Comparison of ENCODE assay signal across 24 cellular contexts in the genomic region with DNA sequence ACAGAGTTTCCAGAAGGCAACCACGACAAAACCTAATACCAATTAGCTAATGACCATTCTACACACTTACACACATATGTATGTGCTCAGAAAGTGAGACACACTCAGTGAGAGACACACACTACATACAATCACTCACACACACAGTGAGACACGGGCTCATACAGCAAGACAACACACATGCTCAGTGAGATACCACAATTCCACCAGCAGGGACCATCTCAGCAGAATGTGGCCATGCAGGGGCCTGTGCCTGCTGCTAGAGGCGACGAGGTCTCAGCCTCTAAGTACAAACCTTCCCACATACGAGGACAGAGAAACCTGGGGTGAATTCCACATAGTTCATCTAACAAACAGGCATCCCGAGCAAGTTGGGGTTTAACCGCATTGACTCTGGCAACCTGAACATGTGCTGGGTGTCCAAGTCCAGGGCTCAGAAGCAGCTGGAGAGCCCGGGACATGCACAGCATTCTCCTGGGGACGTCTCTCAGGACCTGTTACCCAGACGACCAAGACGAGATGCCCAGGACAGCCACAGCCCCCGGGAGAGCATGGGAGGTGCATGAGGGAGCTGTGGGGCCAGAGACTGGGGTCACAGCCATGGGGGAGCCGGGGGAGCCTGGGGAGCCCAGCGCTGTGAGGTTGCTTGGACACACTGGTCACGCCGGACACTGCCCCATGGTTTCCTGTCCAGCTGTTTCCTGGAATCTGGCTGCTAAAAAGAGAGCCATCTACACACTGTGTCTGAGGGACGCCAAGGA.
"Had no signal": no experiment of that assay in that cellular context is flagged by ENCODE, and none has a peak within 500 bp of the region (broad histone marks: within the 10 kb centered on the region; RNA-seq: fewer than 3 reads in every experiment).

No MANE protein-coding gene starts in this region.

- H3K9me3 ChIP-seq: ascending aorta had no signal

- H3K36me3 ChIP-seq: ascending aorta, cardiac muscle cell had no signal

- H3K4me1 Mint-ChIP-seq: activated CD8-positive, alpha-beta memory T cell treated with anti-CD3 and anti-CD28 coated beads, Interleukin-2, amount 10 ng/mL, durations not matched to agents 7 days and 5 days; activated naive CD4-positive, alpha-beta T cell treated with anti-CD3 and anti-CD28 coated beads, Interleukin-2, amount 50 U/mL, for 24 hours had no signal

- H3K27me3 Mint-ChIP-seq: activated CD8-positive, alpha-beta memory T cell treated with anti-CD3 and anti-CD28 coated beads, Interleukin-2, amount 10 ng/mL, durations not matched to agents 7 days and 5 days had no signal

- H3K4me2 ChIP-seq: PC-9 had no signal

- FAIRE-seq: K562 had no signal

- H3K27ac Mint-ChIP-seq: activated CD8-positive, alpha-beta memory T cell treated with anti-CD3 and anti-CD28 coated beads, Interleukin-2, amount 10 ng/mL, durations not matched to agents 7 days and 5 days; activated CD8-positive, alpha-beta T cell treated with anti-CD3 and anti-CD28 coated beads, Interleukin-2, amount 10 ng/mL, durations not matched to agents 7 days and 5 days; activated naive CD4-positive, alpha-beta T cell treated with anti-CD3 and anti-CD28 coated beads, Interleukin-2, amount 50 U/mL, for 24 hours; activated T-cell treated with anti-CD3 and anti-CD28 coated beads, Interleukin-2, amount 50 U/mL, for 24 hours; activated T-helper 1 cell treated with anti-CD3 and anti-CD28 coated beads, Interleukin-12 subunit alpha, Interleukin-12 subunit beta, Interleukin-2, Interleukin-4 antibody, amounts not matched to agents 30 ng/mL and 10 ng/mL and 1 ng/mL, durations not matched to agents 14 hours and 24 hours and 36 hours; T-helper 1 cell treated with Interleukin-12 subunit alpha and Interleukin-12 subunit beta and Interleukin-4 antibody, amounts not matched to agents 30 μg/mL and 1 μg/mL, for 36 hours had no signal

- H3K9me3 Mint-ChIP-seq: activated naive CD4-positive, alpha-beta T cell treated with anti-CD3 and anti-CD28 coated beads, Interleukin-2, amount 50 U/mL, for 24 hours; activated T-cell treated with anti-CD3 and anti-CD28 coated beads, Interleukin-2, amount 50 U/mL, for 24 hours; activated T-helper 1 cell treated with anti-CD3 and anti-CD28 coated beads, Interleukin-12 subunit alpha, Interleukin-12 subunit beta, Interleukin-2, Interleukin-4 antibody, amounts not matched to agents 30 ng/mL and 10 ng/mL and 1 ng/mL, durations not matched to agents 14 hours and 24 hours and 36 hours had no signal

- H3K27ac ChIP-seq: ascending aorta, body of pancreas, cardiac muscle cell, PC-9 had no signal

- H3K4me3 ChIP-seq: ascending aorta, body of pancreas, cardiac muscle cell, K562, PC-9 had no signal

- H3K4me3 Mint-ChIP-seq: activated CD8-positive, alpha-beta memory T cell treated with anti-CD3 and anti-CD28 coated beads, Interleukin-2, amount 10 ng/mL, durations not matched to agents 7 days and 5 days; activated CD8-positive, alpha-beta T cell treated with anti-CD3 and anti-CD28 coated beads, Interleukin-2, amount 10 ng/mL, durations not matched to agents 7 days and 5 days; activated naive CD4-positive, alpha-beta T cell treated with anti-CD3 and anti-CD28 coated beads, Interleukin-2, amount 50 U/mL, for 24 hours; activated T-cell treated with anti-CD3 and anti-CD28 coated beads, Interleukin-2, amount 50 U/mL, for 24 hours; activated T-helper 1 cell treated with anti-CD3 and anti-CD28 coated beads, Interleukin-12 subunit alpha, Interleukin-12 subunit beta, Interleukin-2, Interleukin-4 antibody, amounts not matched to agents 30 ng/mL and 10 ng/mL and 1 ng/mL, durations not matched to agents 14 hours and 24 hours and 36 hours; T-helper 1 cell treated with Interleukin-12 subunit alpha and Interleukin-12 subunit beta and Interleukin-4 antibody, amounts not matched to agents 30 μg/mL and 1 μg/mL, for 36 hours had no signal

- H3K36me3 Mint-ChIP-seq: activated CD8-positive, alpha-beta memory T cell treated with anti-CD3 and anti-CD28 coated beads, Interleukin-2, amount 10 ng/mL, durations not matched to agents 7 days and 5 days; activated naive CD4-positive, alpha-beta T cell treated with anti-CD3 and anti-CD28 coated beads, Interleukin-2, amount 50 U/mL, for 24 hours had no signal

- H3K27me3 ChIP-seq: ascending aorta, body of pancreas, cardiac muscle cell had no signal

- H3K4me1 ChIP-seq: ascending aorta, body of pancreas had no signal

- ATAC-seq: activated CD4-positive, CD25-positive, alpha-beta regulatory T cell treated with anti-CD3 and anti-CD28 coated beads, Interleukin-2, amount 50 U/mL, for 24 hours; activated CD8-positive, alpha-beta memory T cell treated with anti-CD3 and anti-CD28 coated beads, Interleukin-2, amount 10 ng/mL, durations not matched to agents 7 days and 5 days; activated CD8-positive, alpha-beta T cell treated with anti-CD3 and anti-CD28 coated beads, Interleukin-2, amount 10 ng/mL, durations not matched to agents 7 days and 5 days; body of pancreas; K562 had no signal

- DNase-seq: activated CD4-positive, alpha-beta T cell treated with anti-CD3 and anti-CD28 coated beads for 48 hours; activated CD4-positive, alpha-beta T cell treated with anti-CD3 and anti-CD28 coated beads, Interleukin-2, amount 50 U/mL, for 4 hours; activated CD8-positive, alpha-beta memory T cell treated with anti-CD3 and anti-CD28 coated beads, Interleukin-2, amount 10 ng/mL, durations not matched to agents 7 days and 5 days; activated CD8-positive, alpha-beta T cell treated with anti-CD3 and anti-CD28 coated beads, Interleukin-2, amount 10 ng/mL, durations not matched to agents 7 days and 5 days; activated effector memory CD4-positive, alpha-beta T cell treated with Interleukin-2 at 50 U/mL for 16 hours; activated naive CD4-positive, alpha-beta T cell; activated T-cell treated with anti-CD3 and anti-CD28 coated beads, Interleukin-2, amount 50 U/mL, for 24 hours; Karpas-422; MM.1S; NCI-H1105 treated with DMSO at 0.1 percent for 48 hours; NCI-H187 treated with DMSO at 0.1 percent for 48 hours; NCI-H2081 treated with DMSO at 0.1 percent for 48 hours; NCI-H446; NCI-H524; PC-9; SHP77 had no signal
